In genomic region chr20:19977373-19977770, GRCh38 we compare ENCODE assay signal across 9 cellular contexts.
DNase-seq lines count a peak whose midpoint lies in the region.
"Had no signal": no experiment of that assay in that cellular context is flagged by ENCODE, and none has a peak within 500 bp of the region (broad histone marks: within the 10 kb centered on the region; RNA-seq: fewer than 3 reads in every experiment).

No MANE protein-coding gene starts in this region.

- DNase-seq in ELR (ENCODE audit: low read depth) (peak; percentile 63), hepatic stellate cell (ENCODE audit: low spot score) (peak; percentile 22), NCI-H2081 treated with DMSO at 0.1 percent for 48 hours (lab: John Stamatoyannopoulos, UW) (no peak), HuH-7.5 (ENCODE audit: low spot score) (no peak)
- no peak for DNase-seq in stimulated activated CD4-positive, alpha-beta T cell treated with anti-CD3 and anti-CD28 coated beads, Interleukin-4, amount 100 ng/mL, for 1 hour
- DNase-seq in activated naive CD4-positive, alpha-beta T cell treated with Interleukin-2 at 50 U/mL for 16 hours, result no peak

- peak overlapping the region; percentile 45 to 58 (median 47) for H3K4me3 ChIP-seq in skin epidermis

- H3K27ac ChIP-seq in angular gyrus (ENCODE audit: low read depth, low read length) (peak overlapping the region; percentile 87), skin epidermis (peak overlapping the region in 19 of 21 experiments; percentile 72 to 92 (median 88))
- H3K27ac ChIP-seq: parathyroid adenoma had no signal

Comparison
In these comparisons a context has a peak if more than half of its experiments do, and no peak if none do; other contexts are left out.
1. DNase-seq: peak in ELR (single experiment) and hepatic stellate cell (single experiment); none in NCI-H2081 treated with DMSO at 0.1 percent for 48 hours (single experiment), stimulated activated CD4-positive, alpha-beta T cell treated with anti-CD3 and anti-CD28 coated beads, Interleukin-4, amount 100 ng/mL, for 1 hour (single experiment), HuH-7.5 (single experiment) and activated naive CD4-positive, alpha-beta T cell treated with Interleukin-2 at 50 U/mL for 16 hours (single experiment).